22 cellular contexts compared by ENCODE assay signal in the genomic region with DNA sequence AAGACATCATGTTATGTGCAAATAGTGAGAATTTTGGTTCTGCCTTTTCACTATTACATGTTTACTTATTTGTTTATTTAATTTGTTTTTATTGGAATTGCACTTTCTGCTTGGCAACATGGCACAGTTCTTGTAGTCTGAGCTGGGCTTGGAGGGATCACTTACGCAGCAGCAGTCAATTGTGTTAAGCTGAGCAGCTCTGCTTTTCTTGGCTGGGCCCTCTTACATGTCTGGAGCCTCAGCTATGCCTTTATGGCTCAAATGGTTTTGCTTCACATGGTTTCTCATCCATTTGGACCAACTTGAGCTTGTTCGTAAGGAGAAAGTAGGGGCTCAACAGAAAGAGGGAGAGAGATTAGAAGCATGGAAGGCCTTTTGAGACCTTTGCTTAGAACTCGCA.
"Had no signal": no experiment of that assay in that cellular context is flagged by ENCODE, and none has a peak within 500 bp of the region (broad histone marks: within the 10 kb centered on the region; RNA-seq: fewer than 3 reads in every experiment).

No MANE protein-coding gene starts in this region.

- H3K4me2 ChIP-seq: hepatocyte had no signal

- H3K79me2 ChIP-seq: hepatocyte had no signal

- H3K4me1 Mint-ChIP-seq: naive thymus-derived CD8-positive, alpha-beta T cell; neural crest cell had no signal

- H2AFZ ChIP-seq: hepatocyte had no signal

- ATAC-seq: foreskin keratinocyte; left colon; naive thymus-derived CD8-positive, alpha-beta T cell; pancreas; right cardiac atrium had no signal

- H3K4me3 Mint-ChIP-seq: naive thymus-derived CD8-positive, alpha-beta T cell; neural crest cell had no signal

- H3K27me3 Mint-ChIP-seq: naive thymus-derived CD8-positive, alpha-beta T cell; progenitor cell of endocrine pancreas had no signal

- H3K27ac Mint-ChIP-seq: naive thymus-derived CD8-positive, alpha-beta T cell; progenitor cell of endocrine pancreas had no signal

- H3K36me3 ChIP-seq: esophagus muscularis mucosa, pancreas, stomach, thoracic aorta, transverse colon had no signal

- H3K27ac ChIP-seq: dorsolateral prefrontal cortex, epithelial cell of prostate, esophagus muscularis mucosa, foreskin keratinocyte, hepatocyte, pancreas, stomach, thoracic aorta, transverse colon had no signal

- DNase-seq: cortex of kidney; dorsolateral prefrontal cortex; effector CD8-positive, alpha-beta T cell; foreskin keratinocyte; head of caudate nucleus; left colon; naive thymus-derived CD8-positive, alpha-beta T cell; occipital lobe; pancreas; right cardiac atrium; small intestine; stimulated activated CD4-positive, alpha-beta T cell treated with anti-CD3 and anti-CD28 coated beads, Interleukin-12 subunit alpha, Interleukin-12 subunit beta, amount 100 ng/mL, for 4 hours; stimulated activated naive CD4-positive, alpha-beta T cell; stomach; substantia nigra; transverse colon had no signal

- H3K36me3 Mint-ChIP-seq: naive thymus-derived CD8-positive, alpha-beta T cell had no signal

- H3K4me1 ChIP-seq: esophagus muscularis mucosa, foreskin keratinocyte, pancreas, stomach, transverse colon had no signal

- H3K4me3 ChIP-seq: dorsolateral prefrontal cortex, esophagus muscularis mucosa, hepatocyte, pancreas, stomach, thoracic aorta, transverse colon had no signal

- H3K9me3 ChIP-seq: esophagus muscularis mucosa, pancreas, stomach, thoracic aorta, transverse colon had no signal

- H3K27me3 ChIP-seq: dorsolateral prefrontal cortex, esophagus muscularis mucosa, foreskin keratinocyte, hepatocyte, pancreas, stomach, transverse colon had no signal
